Comparison of ENCODE assay signal across 8 cellular contexts in the genomic region with DNA sequence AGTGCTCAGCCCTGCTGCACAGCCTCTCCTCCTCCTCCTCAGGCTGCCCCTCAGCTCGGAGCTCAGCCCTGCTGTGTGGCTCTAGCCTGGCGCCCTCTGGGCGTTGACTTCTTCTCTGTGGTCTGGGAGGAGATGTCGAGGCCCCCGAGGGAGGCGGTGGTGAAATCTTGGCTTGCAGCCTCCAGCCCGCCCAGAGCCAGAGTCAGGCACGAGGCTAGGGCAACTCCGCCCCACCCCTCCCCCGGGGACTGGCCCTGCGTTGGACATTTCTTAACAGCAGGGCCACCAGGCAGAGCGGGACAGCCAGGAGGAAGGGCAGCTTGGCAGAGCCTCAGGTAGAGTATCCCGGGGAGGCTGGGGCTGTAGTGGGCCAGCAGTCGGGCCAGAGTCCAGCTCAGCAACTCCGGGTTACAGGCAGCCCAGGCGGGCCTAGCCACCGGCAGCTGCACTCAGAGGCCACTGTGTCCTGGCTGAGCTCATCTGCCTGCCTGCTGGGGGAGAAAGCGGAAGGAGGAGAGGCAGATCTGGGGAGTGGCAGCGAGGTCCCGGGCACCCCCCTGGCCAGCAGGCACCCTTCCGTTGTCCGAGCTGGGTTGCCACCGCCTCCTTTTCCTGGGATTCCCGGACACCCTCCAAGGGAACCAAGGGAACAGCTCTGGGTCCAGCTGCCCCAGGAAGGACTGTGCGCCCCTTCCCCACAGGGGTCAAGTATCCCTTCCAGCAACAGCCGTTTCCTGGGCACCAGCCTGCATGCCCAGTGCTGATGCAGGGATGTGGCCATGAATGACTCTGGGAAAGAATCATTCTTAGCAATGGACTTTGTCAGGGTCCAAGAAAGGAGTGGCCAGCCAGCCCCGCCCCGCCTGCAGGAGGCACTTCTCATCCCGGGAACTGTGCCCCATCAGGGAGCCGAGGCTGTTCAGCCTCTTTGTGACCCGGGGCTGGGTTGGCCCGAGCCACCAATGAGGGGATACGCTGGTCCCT. TPM values are rescaled to one million over a fixed set of nuclear protein-coding genes. Genes with fewer than 3 reads are reported as not detected.
A peak's percentile ranks its signal among the peaks of the same experiment; 100 is the strongest.
DNase-seq lines count a peak whose midpoint lies in the region; TF ChIP-seq lines count a peak whose summit lies in the region.

Gene ALDH3B1, plus strand, starts transcription at position 270 of the 984 bp plus-strand sequence. CDS start 4,971 bp downstream, outside the sequence.

- H3K4me3 ChIP-seq in sigmoid colon, result peak within 1 kb of the TSS; percentile 19 to 50 (median 41)

- H3K27ac ChIP-seq in sigmoid colon, result peak within 1 kb of the TSS; percentile 87 to 93 (median 90)

- WGBS in sigmoid colon, 2 donors, result 6 to 31% methylated on average over 33 of the region's 33 CpGs

- H3K27me3 ChIP-seq in sigmoid colon, result no peaks in the 10 kb centered on the region

- H3K36me3 ChIP-seq in sigmoid colon, result no peaks in the 10 kb centered on the region

- TF ChIP-seq CTCF in brain (conservative IDR thresholded peaks at IDR 0.05) (no peak), sigmoid colon (IDR thresholded peaks at IDR 0.05) (no peak)

- H3K9me3 Mint-ChIP-seq in brain, result no peaks in the 10 kb centered on the region
- no peaks in the 10 kb centered on the region for H3K9me3 Mint-ChIP-seq in immature natural killer cell

- peaks cover 0 to 67% (median 54%) of the 10 kb centered on the region in 4 donors for H3K4me1 ChIP-seq in sigmoid colon

- in situ Hi-C loops in Caki2 (cut with HindIII; ENCODE audit: low pct_unique_long_range_greater_than_20kb, low sequenced_read_pairs), result no loop called here

- H3K4me3 Mint-ChIP-seq in brain, result peak within 1 kb of the TSS; percentile 25 to 71 (median 49)
- H3K4me3 Mint-ChIP-seq in immature natural killer cell, result peak within 1 kb of the TSS; percentile 8 to 72 (median 53)

- DNase-seq in Caki2 (ENCODE audit: low read depth) (peak; percentile 95), NCI-H69 (lab: John Stamatoyannopoulos, UW) (peak; percentile 61), immature natural killer cell (peak in 2 of 3 donors; percentile 23 to 37), sigmoid colon (peak; percentile 96), NCI-H82 (lab: John Stamatoyannopoulos, UW) (no peak)
- no peak for DNase-seq in stimulated activated CD4-positive, alpha-beta T cell treated with anti-CD3 and anti-CD28 coated beads, Interleukin-4, amount 100 ng/mL, for 24 hours
- no peak for DNase-seq in activated CD4-positive, alpha-beta T cell treated with anti-CD3 and anti-CD28 coated beads, Interleukin-2, amount 50 U/mL, for 1 hour

- intact Hi-C loops in sigmoid colon (cut with DNase I), result loop anchor here (2.0 kb wide), 2 partner anchors 20 to 28 kb away; partner anchors contain the start of genes NDUFS8 and TCIRG1

- H3K4me1 Mint-ChIP-seq in brain, result peaks cover 48% of the 10 kb centered on the region
- H3K4me1 Mint-ChIP-seq in immature natural killer cell, result peaks cover 18 to 29% of the 10 kb centered on the region in 2 donors

- H3K27ac Mint-ChIP-seq in brain, result peak within 1 kb of the TSS; percentile 83 to 96 (median 95)
- H3K27ac Mint-ChIP-seq in immature natural killer cell, result peak within 1 kb of the TSS; percentile 28 to 77 (median 64)

- H3K36me3 Mint-ChIP-seq in brain (no peaks in the 10 kb centered on the region), immature natural killer cell (no peaks in the 10 kb centered on the region)

- peak; percentile 15 to 38 for TF ChIP-seq POLR2A in sigmoid colon (IDR thresholded peaks at IDR 0.05)

- no peaks in the 10 kb centered on the region for H3K9me3 ChIP-seq in sigmoid colon

- H3K27me3 Mint-ChIP-seq in brain (peaks cover 22% of the 10 kb centered on the region), immature natural killer cell (ENCODE audit: low read depth in 3 of 3) (no peaks in the 10 kb centered on the region)

- no peak for TF ChIP-seq EP300 in sigmoid colon (IDR thresholded peaks at IDR 0.05)

RNA-seq across cellular contexts. Expression of gene ALDH3B1, which starts in this region (rescaled TPM):
- 77.5 and 85.5 TPM in 2 replicates for total RNA-seq in Caki2 (2014; rRNA removed; shearing (Covaris generic); ENCODE audit: low replicate concordance)
- polyA plus RNA-seq in brain (ENCODE audit: insufficient read depth, low read depth, low replicate concordance) (10.5 TPM), immature natural killer cell (1 to 10 TPM in 2 of 3 donors, not detected in 1; 3.4 to 3.8 TPM), sigmoid colon (10 to 100 TPM in 1 of 3 donors, 1 to 10 TPM in 2; 6.2 to 11.0 (median 7.8) TPM)
- 10 to 100 TPM in 3 of 4 donors, 1 to 10 TPM in 1; 9.4 to 14.7 (median 11.7) TPM for total RNA-seq in sigmoid colon

Comparison
In these comparisons a context has a peak if more than half of its experiments do, and no peak if none do; other contexts are left out.
1. DNase-seq: peak in Caki2 (single experiment), NCI-H69 (single experiment), immature natural killer cell (2 of 3) and sigmoid colon (single experiment); none in stimulated activated CD4-positive, alpha-beta T cell treated with anti-CD3 and anti-CD28 coated beads, Interleukin-4, amount 100 ng/mL, for 24 hours (single experiment), NCI-H82 (single experiment) and activated CD4-positive, alpha-beta T cell treated with anti-CD3 and anti-CD28 coated beads, Interleukin-2, amount 50 U/mL, for 1 hour (single experiment).